In genomic region chr1:61078611-61079010, GRCh38 we compare ENCODE assay signal across 1 cellular context.
TF ChIP-seq lines count a peak whose summit lies in the region.

No MANE protein-coding gene starts in this region.

TF ChIP-seq in HepG2, 621 proteins besides CTCF, POLR2A, EP300 and RAD21 (continued from another document):
- TF ChIP-seq ZFP36L1 (CRISPR knock-in tag; IDR thresholded peaks at IDR 0.05) (no peak), HNRNPLL (IDR thresholded peaks at IDR 0.05; ENCODE audit: low read depth, low read length, poor library complexity, severe bottlenecking) (no peak), ARNT (IDR thresholded peaks at IDR 0.05) (no peak), ZNF792 (CRISPR knock-in tag; IDR thresholded peaks at IDR 0.05) (no peak), SP5 (CRISPR knock-in tag; IDR thresholded peaks at IDR 0.05; ENCODE audit: borderline replicate concordance, low read depth) (no peak)
